In genomic region chr6:33694401-33694931, GRCh38 we compare ENCODE assay signal across 8 cellular contexts. TPM values are rescaled to one million over a fixed set of nuclear protein-coding genes. Genes with fewer than 3 reads are reported as not detected.
DNase-seq lines count a peak whose midpoint lies in the region; ATAC-seq, FAIRE-seq and TF ChIP-seq lines count a peak whose summit lies in the region.

No MANE protein-coding gene starts in this region.

- peaks cover 74% of the 10 kb centered on the region for H3K36me3 Mint-ChIP-seq in Caco-2 (ENCODE audit: insufficient read depth, unreplicated experiment)

- WGBS in smooth muscle cell (ENCODE audit: low lambda C conversion rate), result 19% methylated on average over 19 of the region's 19 CpGs

- H3F3A ChIP-seq in smooth muscle cell (ENCODE audit: low read depth), result peaks cover 5% of the 10 kb centered on the region

- H2AFZ ChIP-seq in endothelial cell of umbilical vein (ENCODE audit: low read depth, low read length) (no peak overlapping the region), smooth muscle cell (ENCODE audit: low read depth) (peak overlapping the region; percentile 49)

- H3K9me1 ChIP-seq in endothelial cell of umbilical vein (replicated peaks; ENCODE audit: control insufficient read depth, extremely low read depth, insufficient read depth, low read length), result no peaks in the 10 kb centered on the region

- H3K4me3 Mint-ChIP-seq in Caco-2 (ENCODE audit: unreplicated experiment), result no peak overlapping the region

- H3K4me1 ChIP-seq in endothelial cell of umbilical vein (ENCODE audit: control insufficient read depth, extremely low read depth, insufficient read depth, low read length) (peaks cover 64% of the 10 kb centered on the region), smooth muscle cell (ENCODE audit: low read depth) (no peaks in the 10 kb centered on the region), Caco-2 (peaks cover 8% of the 10 kb centered on the region)

- H3K27me3 ChIP-seq in endothelial cell of umbilical vein (ENCODE audit: control insufficient read depth in 2 of 2, insufficient read depth in 2 of 2, low read length in 2 of 2), result no peaks in the 10 kb centered on the region
- no peaks in the 10 kb centered on the region for H3K27me3 ChIP-seq in smooth muscle cell (ENCODE audit: low read depth)
- H3K27me3 ChIP-seq in Caco-2 (replicated peaks; ENCODE audit: control insufficient read depth, insufficient read depth, low read length), result no peaks in the 10 kb centered on the region

- intact Hi-C loops in endothelial cell of umbilical vein (cut with micrococcal nuclease) (no loop called here), Caco-2 (cut with micrococcal nuclease; ENCODE audit: unreplicated experiment) (no loop called here)

- H3K4me3 ChIP-seq in endothelial cell of umbilical vein (replicated peaks in 1 of 3; ENCODE audit: insufficient read depth in 1 of 3, low read depth in 1 of 3, low read length in 3 of 3), result no peak overlapping the region
- H3K4me3 ChIP-seq in smooth muscle cell, result no peak overlapping the region
- no peak overlapping the region for H3K4me3 ChIP-seq in Caco-2 (ENCODE audit: low read depth, low read length)

- H3K4me2 ChIP-seq in endothelial cell of umbilical vein (ENCODE audit: insufficient read depth, low read length) (peak overlapping the region; percentile 1), smooth muscle cell (peak overlapping the region; percentile 40)

- no peaks in the 10 kb centered on the region for H3K9me3 Mint-ChIP-seq in Caco-2 (ENCODE audit: unreplicated experiment)

- peak; percentile 95 for FAIRE-seq in endothelial cell of umbilical vein (lab: Jason Lieb, UNC)

- H3K27ac Mint-ChIP-seq in Caco-2 (ENCODE audit: unreplicated experiment), result no peak overlapping the region

- dilution Hi-C loops in endothelial cell of umbilical vein (cut with MboI; ENCODE audit: extremely low pct_ligation_motif_present, low sequenced_read_pairs), result no loop called here

- peak overlapping the region; percentile 89 for H3K27ac ChIP-seq in endothelial cell of umbilical vein (ENCODE audit: insufficient read depth, low read depth, low read length)
- peak overlapping the region; percentile 75 for H3K27ac ChIP-seq in smooth muscle cell (ENCODE audit: low read depth)

- no peak for TF ChIP-seq CTCF in endothelial cell of umbilical vein (IDR thresholded peaks at IDR 0.05; ENCODE audit: extremely low read depth in 1 of 2, insufficient read depth in 1 of 2, low read depth in 1 of 2, low read length in 2 of 2)
- TF ChIP-seq CTCF in smooth muscle cell (IDR thresholded peaks at IDR 0.05; ENCODE audit: borderline replicate concordance, insufficient read depth, poor library complexity, severe bottlenecking), result no peak
- TF ChIP-seq CTCF in Caco-2 (IDR thresholded peaks at IDR 0.05; ENCODE audit: insufficient read depth in 1 of 2, low read depth in 1 of 2, low read length in 1 of 2, severe bottlenecking in 1 of 2, unreplicated experiment in 1 of 2), result no peak
- no peak for TF ChIP-seq CTCF in GM13976 (IDR thresholded peaks at IDR 0.05; ENCODE audit: borderline replicate concordance, control extremely low read depth, extremely low read depth, insufficient read depth, missing control alignments)

- H4K20me1 ChIP-seq in endothelial cell of umbilical vein (replicated peaks; ENCODE audit: control insufficient read depth, extremely low read depth, insufficient read depth, low read length), result no peaks in the 10 kb centered on the region
- no peaks in the 10 kb centered on the region for H4K20me1 ChIP-seq in smooth muscle cell (ENCODE audit: low read depth)

- DNase-seq in NCI-H2227 treated with DMSO at 0.1 percent for 48 hours (lab: John Stamatoyannopoulos, UW) (peak; percentile 22), endothelial cell of umbilical vein (ENCODE audit: low read depth, low spot score) (peak; percentile 84), smooth muscle cell (lab: John Stamatoyannopoulos, UW; ENCODE audit: unreplicated experiment) (peak; percentile 18), Caco-2 (no peak), GM13976 (ENCODE audit: low spot score) (no peak)
- peak in 2 of 3 experiments; percentile 38 to 51 for DNase-seq in activated CD8-positive, alpha-beta memory T cell treated with anti-CD3 and anti-CD28 coated beads for 48 hours (ENCODE audit: low read depth in 2 of 3, low spot score in 2 of 3)

- H3K9me3 ChIP-seq in endothelial cell of umbilical vein (replicated peaks; ENCODE audit: control insufficient read depth, insufficient read depth, low read length), result no peaks in the 10 kb centered on the region
- H3K9me3 ChIP-seq in smooth muscle cell (replicated peaks; ENCODE audit: low read depth), result no peaks in the 10 kb centered on the region
- no peaks in the 10 kb centered on the region for H3K9me3 ChIP-seq in Caco-2

- H3K79me2 ChIP-seq in endothelial cell of umbilical vein (ENCODE audit: control insufficient read depth, insufficient read depth, low read length), result peaks cover 3% of the 10 kb centered on the region
- H3K79me2 ChIP-seq in smooth muscle cell (ENCODE audit: low read depth), result no peaks in the 10 kb centered on the region

- H3K9ac ChIP-seq in endothelial cell of umbilical vein (replicated peaks; ENCODE audit: extremely low read depth, insufficient read depth, low read length), result peak overlapping the region; percentile 56
- H3K9ac ChIP-seq in smooth muscle cell (ENCODE audit: low read depth), result peak overlapping the region; percentile 50

- no peaks in the 10 kb centered on the region for H3K27me3 Mint-ChIP-seq in Caco-2 (ENCODE audit: insufficient read depth, unreplicated experiment)

- CTCF ChIA-PET in endothelial cell of umbilical vein (lab: Charles Lee), result interaction anchor here (0.7 to 5.9 kb wide), 8 partner anchors 22 to 109 kb away, joined by 3 to 47 read pairs (median 3); partner anchors contain the start of gene ITPR3
- CTCF ChIA-PET in Caco-2 (lab: Charles Lee), result interaction anchor here (0.6 to 1.6 kb wide), 3 partner anchors 17 to 104 kb away, joined by 3 to 5 read pairs (median 4); partner anchors contain the start of gene UQCC2

- BruUV-seq in endothelial cell of umbilical vein (replicated peaks; lab: Mats Ljungman, UMichigan), result no TSS peak
- no TSS peak for BruUV-seq in Caco-2 (replicated peaks; lab: Mats Ljungman, UMichigan)

- in situ Hi-C loops in GM13976 (cut with MboI; ENCODE audit: low sequenced_read_pairs, unreplicated experiment), result no loop called here

- TF ChIP-seq POLR2A in endothelial cell of umbilical vein (IDR thresholded peaks at IDR 0.05; ENCODE audit: low read depth, low read length), result peak; percentile 36

- ATAC-seq in HG02642 (IDR thresholded peaks at IDR 0.05; ENCODE audit: poor library complexity, unreplicated experiment) (no peak), GM21381 (IDR thresholded peaks at IDR 0.05; ENCODE audit: unreplicated experiment) (no peak)

- H3K36me3 ChIP-seq in endothelial cell of umbilical vein (ENCODE audit: control insufficient read depth in 2 of 2, extremely low read depth in 1 of 2, insufficient read depth in 2 of 2, low read length in 2 of 2), result peaks cover 0 to 17% of the 10 kb centered on the region in 2 experiments
- H3K36me3 ChIP-seq in smooth muscle cell (ENCODE audit: low read depth), result no peaks in the 10 kb centered on the region
- H3K36me3 ChIP-seq in Caco-2 (ENCODE audit: control insufficient read depth, insufficient read depth, low read length), result peaks cover 15% of the 10 kb centered on the region

- POLR2A ChIA-PET in endothelial cell of umbilical vein (lab: Charles Lee) (interaction anchor here (0.6 to 1.7 kb wide), 2 partner anchors 17 to 376 kb away, joined by 3 to 7 read pairs; partner anchors contain the start of gene UQCC2), Caco-2 (lab: Charles Lee) (no interaction called here)

- peaks cover 8% of the 10 kb centered on the region for H3K4me1 Mint-ChIP-seq in Caco-2 (ENCODE audit: low read depth, unreplicated experiment)

TF ChIP-seq in endothelial cell of umbilical vein, 7 proteins besides CTCF, POLR2A, EP300 and RAD21:
- TF ChIP-seq MAX (IDR thresholded peaks at IDR 0.05; ENCODE audit: insufficient read depth, insufficient read length) (peak; percentile 85), EZH2 (IDR thresholded peaks at IDR 0.05; ENCODE audit: borderline replicate concordance, low read depth, low read length, severe bottlenecking) (no peak), MYC (IDR thresholded peaks at IDR 0.05; ENCODE audit: low read depth, low read length) (peak; percentile 86), GATA2 (IDR thresholded peaks at IDR 0.05; ENCODE audit: insufficient read depth, insufficient read length, low read depth, low read length) (peak; percentile 98), FOS (IDR thresholded peaks at IDR 0.05; ENCODE audit: borderline replicate concordance, insufficient read depth, low read length) (peak; percentile 81), JUN (IDR thresholded peaks at IDR 0.05; ENCODE audit: borderline replicate concordance, insufficient read depth, insufficient read length, low read depth) (peak; percentile 53), POLR2AphosphoS5 (IDR thresholded peaks at IDR 0.05; ENCODE audit: insufficient read depth, low read depth, low read length) (peak; percentile 96)

RNA-seq across cellular contexts. Expression of gene UQCC2, which starts 17.0 kb away (rescaled TPM):
- total RNA-seq in endothelial cell of umbilical vein, result 91.5 and 95.3 TPM in 2 replicates
- polyA plus RNA-seq in endothelial cell of umbilical vein, result 46.3 and 52.1 TPM in 2 replicates
- 52.0 and 53.8 TPM in 2 replicates for polyA plus RNA-seq in endothelial cell of umbilical vein (2011; cell fraction: cytosol; rRNA removed)
- polyA plus RNA-seq in endothelial cell of umbilical vein (2011; cell fraction: nucleus; rRNA removed), result 30.2 and 30.6 TPM in 2 replicates
- 115 and 117 TPM in 2 replicates for polyA plus RNA-seq in endothelial cell of umbilical vein (2012)
- 17.2 and 25.5 TPM in 2 replicates for polyA minus RNA-seq in endothelial cell of umbilical vein
- polyA minus RNA-seq in endothelial cell of umbilical vein (2011; cell fraction: cytosol; rRNA and poly(A)+ RNA removed), result 35.3 TPM
- polyA minus RNA-seq in endothelial cell of umbilical vein (2011; cell fraction: nucleus; rRNA and poly(A)+ RNA removed), result 6.7 and 8.2 TPM in 2 replicates
- 29.9 and 67.3 TPM in 2 replicates for total RNA-seq in smooth muscle cell
- 204 and 208 TPM in 2 replicates for polyA plus RNA-seq in smooth muscle cell
- total RNA-seq in Caco-2 (2022), result 115 and 122 TPM in 2 replicates

RNA-seq across cellular contexts. Expression of gene IP6K3, which starts 52.2 kb away (rescaled TPM):
- not detected in 2 replicates for total RNA-seq in endothelial cell of umbilical vein
- polyA plus RNA-seq in endothelial cell of umbilical vein, result not detected in 2 replicates
- polyA plus RNA-seq in endothelial cell of umbilical vein (2011; cell fraction: cytosol; rRNA removed), result not detected in 2 replicates
- not detected in 2 replicates for polyA plus RNA-seq in endothelial cell of umbilical vein (2011; cell fraction: nucleus; rRNA removed)
- not detected in 2 replicates for polyA plus RNA-seq in endothelial cell of umbilical vein (2012)
- polyA minus RNA-seq in endothelial cell of umbilical vein, result not detected in 2 replicates
- not detected for polyA minus RNA-seq in endothelial cell of umbilical vein (2011; cell fraction: cytosol; rRNA and poly(A)+ RNA removed)
- polyA minus RNA-seq in endothelial cell of umbilical vein (2011; cell fraction: nucleus; rRNA and poly(A)+ RNA removed), result not detected in 2 replicates
- total RNA-seq in smooth muscle cell, result 2.2 and 2.6 TPM in 2 replicates
- polyA plus RNA-seq in smooth muscle cell, result 3.7 and 5.6 TPM in 2 replicates
- total RNA-seq in Caco-2 (2022), result 0.44 and 0.45 TPM in 2 replicates

Comparison
In these comparisons a context has a peak if more than half of its experiments do, and no peak if none do; other contexts are left out.
1. DNase-seq: peak in NCI-H2227 treated with DMSO at 0.1 percent for 48 hours (single experiment), activated CD8-positive, alpha-beta memory T cell treated with anti-CD3 and anti-CD28 coated beads for 48 hours (2 of 3), endothelial cell of umbilical vein (single experiment) and smooth muscle cell (single experiment); none in Caco-2 (0 of 2) and GM13976 (single experiment).